8 cellular contexts compared by ENCODE assay signal in genomic region chr14:35403085-35403396, GRCh38. TPM values are rescaled to one million over a fixed set of nuclear protein-coding genes. Genes with fewer than 3 reads are reported as not detected.
DNase-seq lines count a peak whose midpoint lies in the region; ATAC-seq, FAIRE-seq and TF ChIP-seq lines count a peak whose summit lies in the region.

No MANE protein-coding gene starts in this region.

- TF ChIP-seq POLR2A in A549 (IDR thresholded peaks at IDR 0.05; ENCODE audit: low read length) = no peak
- TF ChIP-seq POLR2A in adrenal gland (IDR thresholded peaks at IDR 0.05) = peak in 1 of 2 donors; percentile 1

- intact Hi-C loops in adrenal gland (cut with DNase I) = loop anchor here (2.0 to 10.0 kb wide), 2 partner anchors 64 to 68 kb away; no protein-coding TSS in a partner anchor

- no peak for TF ChIP-seq RAD21 in A549 (conservative IDR thresholded peaks at IDR 0.05 in 1 of 2, IDR thresholded peaks at IDR 0.05 in 1 of 2)

- H3K4me1 ChIP-seq in A549 (peaks cover 68% of the 10 kb centered on the region), adrenal gland (replicated peaks in 1 of 2) (peaks cover 24 to 60% of the 10 kb centered on the region in 2 donors), iPS-18a (ENCODE audit: control insufficient read depth, low read depth, low read length) (peaks cover 30% of the 10 kb centered on the region)

- H3K27me3 ChIP-seq in MG63 = no peaks in the 10 kb centered on the region
- H3K27me3 ChIP-seq in adrenal gland = no peaks in the 10 kb centered on the region
- no peaks in the 10 kb centered on the region for H3K27me3 ChIP-seq in iPS-18a (ENCODE audit: control insufficient read depth, insufficient read depth, low read length)

- POLR2A ChIA-PET in A549 (lab: Yijun Ruan, JAX) = interaction anchor here (0.9 to 4.2 kb wide), 10 partner anchors 11 to 420 kb away, joined by 4 to 62 read pairs (median 28); partner anchors contain the start of genes FAM177A1, PSMA6 and SRP54

- DNase-seq in A549 (ENCODE audit: low read depth in 1 of 2, low spot score in 1 of 2) = no peak
- DNase-seq in MG63 = no peak
- DNase-seq in adrenal gland = peak in 4 of 7 donors; percentile 50 to 60 (median 51)
- DNase-seq in stimulated activated CD4-positive, alpha-beta T cell treated with anti-CD3 and anti-CD28 coated beads, Interleukin-1b, Interleukin-23, amount 100 ng/mL, for 48 hours = peak; percentile 59
- no peak for DNase-seq in epidermal melanocyte (ENCODE audit: insufficient read length, low spot score)
- no peak for DNase-seq in SKM-1 treated with dmso at 0.1 percent for 144 hours (lab: John Stamatoyannopoulos, UW; ENCODE audit: unreplicated experiment)
- DNase-seq in GM13976 (ENCODE audit: low spot score) = no peak

- H3K4me2 ChIP-seq in A549 = peak overlapping the region; percentile 98

- 1% methylated on average over 7 of the region's 7 CpGs for WGBS in A549 (ENCODE audit: missing lambda C conversion rate)
- 3 to 5% (median 4%) methylated on average over 7 of the region's 7 CpGs for WGBS in adrenal gland, 4 donors

- H3K36me3 ChIP-seq in MG63 (peaks cover 33% of the 10 kb centered on the region), adrenal gland (replicated peaks in 1 of 2) (peaks cover 0 to 48% of the 10 kb centered on the region in 2 donors), iPS-18a (ENCODE audit: control insufficient read depth, low read depth, low read length) (peaks cover 34% of the 10 kb centered on the region)

- H3K27ac ChIP-seq in A549 (peak overlapping the region; percentile 99), adrenal gland (peak overlapping the region; percentile 80 to 100 (median 99)), iPS-18a (ENCODE audit: low read length) (no peak overlapping the region)

- H3K9me3 ChIP-seq in A549 (no peaks in the 10 kb centered on the region), MG63 (no peaks in the 10 kb centered on the region), adrenal gland (replicated peaks in 1 of 3) (no peaks in the 10 kb centered on the region), iPS-18a (ENCODE audit: control insufficient read depth, low read depth, low read length) (no peaks in the 10 kb centered on the region)

- no peak for FAIRE-seq in A549 (lab: Jason Lieb, UNC)

- no peak for TF ChIP-seq EP300 in A549 (IDR thresholded peaks at IDR 0.05)

- in situ Hi-C loops in GM13976 (cut with MboI; ENCODE audit: low sequenced_read_pairs, unreplicated experiment) = loop anchor here (25.0 kb wide), 1 partner anchor 741 kb away; no protein-coding TSS in a partner anchor

- H3K4me3 ChIP-seq in A549 (peak overlapping the region; percentile 97), MG63 (peak overlapping the region; percentile 76), adrenal gland (peak overlapping the region; percentile 30 to 100 (median 98)), iPS-18a (ENCODE audit: low read length) (peak overlapping the region; percentile 82)

- CTCF ChIA-PET in A549 (lab: Yijun Ruan, JAX) = interaction anchor here (0.7 to 6.5 kb wide), 8 partner anchors 8 to 269 kb away, joined by 3 to 35 read pairs (median 4); no protein-coding TSS in a partner anchor

- H3K9ac ChIP-seq in iPS-18a (ENCODE audit: low read length) = peak overlapping the region; percentile 55

- TF ChIP-seq CTCF in A549 (IDR thresholded peaks at IDR 0.05) (no peak), adrenal gland (IDR thresholded peaks at IDR 0.05) (no peak), GM13976 (IDR thresholded peaks at IDR 0.05; ENCODE audit: borderline replicate concordance, control extremely low read depth, extremely low read depth, insufficient read depth, missing control alignments) (no peak)

- peak in 1 of 2 experiments; percentile 6; a peak in 3 of 6 replicates for ATAC-seq in A549

TF ChIP-seq in A549, 52 proteins besides CTCF, POLR2A, EP300 and RAD21:
- TF ChIP-seq ZFP36 (IDR thresholded peaks at IDR 0.05; ENCODE audit: borderline replicate concordance, partially characterized antibody) (no peak), PHF8 (IDR thresholded peaks at IDR 0.05; ENCODE audit: borderline replicate concordance, low read depth) (no peak), MAZ (IDR thresholded peaks at IDR 0.05; ENCODE audit: borderline replicate concordance, low read depth, low read length) (no peak), HOXA7 (CRISPR knock-in tag; IDR thresholded peaks at IDR 0.05) (no peak), HES2 (IDR thresholded peaks at IDR 0.05) (no peak), USF2 (IDR thresholded peaks at IDR 0.05) (no peak), MAFK (IDR thresholded peaks at IDR 0.05; ENCODE audit: partially characterized antibody) (no peak), BHLHE40 (IDR thresholded peaks at IDR 0.05; ENCODE audit: low read depth, low read length) (no peak)

RNA-seq across cellular contexts. Expression of gene NFKBIA, which starts 1.5 kb away (rescaled TPM):
- polyA plus RNA-seq in A549 (2011; rRNA removed) (65.0 and 102 TPM in 2 replicates), A549 (2017; fragmentation: RNase III; extraction: RNeasy Plus Mini Kit Qiagen cat#74134 plus additional on column Dnase treatment) (101 to 115 TPM (median 103 TPM) in 3 replicates), adrenal gland (100 to 1,000 TPM; 106 to 152 (median 138) TPM)
- 239 and 266 TPM in 2 replicates for polyA plus RNA-seq in A549 (2012; cell fraction: cytosol; rRNA removed)
- polyA plus RNA-seq in A549 (2012; cell fraction: nucleus; rRNA removed) = 490 and 573 TPM in 2 replicates
- 335 and 379 TPM in 2 replicates for polyA minus RNA-seq in A549 (2011; rRNA and poly(A)+ RNA removed)
- total RNA-seq in MG63 (2014; rRNA removed; shearing (Covaris generic); ENCODE audit: low replicate concordance) = 37.1 and 76.7 TPM in 2 replicates
- total RNA-seq in adrenal gland = 100 to 1,000 TPM; 183 to 677 (median 295) TPM

Comparison
In these comparisons a context has a peak if more than half of its experiments do, and no peak if none do; other contexts are left out.
1. DNase-seq: peak in adrenal gland (4 of 7) and stimulated activated CD4-positive, alpha-beta T cell treated with anti-CD3 and anti-CD28 coated beads, Interleukin-1b, Interleukin-23, amount 100 ng/mL, for 48 hours (single experiment); none in A549 (0 of 2), MG63 (single experiment), epidermal melanocyte (single experiment), SKM-1 treated with dmso at 0.1 percent for 144 hours (single experiment) and GM13976 (single experiment).
2. Peak in every context shown above with its lines, with median percentiles within 50 percentile points of each other: H3K4me3 ChIP-seq.